ENCODE assay signal across 19 cellular contexts in genomic region chr1:11046625-11047365, GRCh38. TPM values are rescaled to one million over a fixed set of nuclear protein-coding genes. Genes with fewer than 3 reads are reported as not detected.
A peak's percentile ranks its signal among the peaks of the same experiment; 100 is the strongest.
DNase-seq lines count a peak whose midpoint lies in the region; ATAC-seq and TF ChIP-seq lines count a peak whose summit lies in the region.
"Had no signal": no experiment of that assay in that cellular context is flagged by ENCODE, and none has a peak within 500 bp of the region (broad histone marks: within the 10 kb centered on the region; RNA-seq: fewer than 3 reads in every experiment).

MASP2 (minus strand) TSS chr1:11047239; CDS start chr1:11047207, 32 bp downstream.

- intact Hi-C loops in IMR-90 (cut with micrococcal nuclease) (no loop called here), sciatic nerve (cut with DNase I) (no loop called here)

- H2BK120ac ChIP-seq in IMR-90 (ENCODE audit: low read depth, low read length), result no peak within 1 kb of the TSS

- no peaks in the 10 kb centered on the region for H3K79me2 ChIP-seq in SK-N-SH (ENCODE audit: insufficient read depth)

- POLR2A ChIA-PET in SK-N-SH (lab: Yijun Ruan, JAX), result no interaction called here
- POLR2A ChIA-PET in IMR-90 (lab: Charles Lee; ENCODE audit: unreplicated experiment), result no interaction called here

- H3K4me2 ChIP-seq in SK-N-SH, result no peak within 1 kb of the TSS
- H3K4me2 ChIP-seq in IMR-90 (ENCODE audit: low read depth, low read length), result no peak within 1 kb of the TSS

- no peak within 1 kb of the TSS for H2BK15ac ChIP-seq in IMR-90 (ENCODE audit: low read depth, low read length)

- H2BK20ac ChIP-seq in IMR-90 (ENCODE audit: low read depth, low read length), result no peak within 1 kb of the TSS

- TF ChIP-seq EP300 in SK-N-SH (IDR thresholded peaks at IDR 0.05; ENCODE audit: borderline replicate concordance in 1 of 2, low read depth in 1 of 2, low read length in 1 of 2), result no peak

- H3K79me1 ChIP-seq in IMR-90 (ENCODE audit: low read depth in 1 of 2, low read length in 2 of 2), result no peaks in the 10 kb centered on the region

- no peak within 1 kb of the TSS for H3K4ac ChIP-seq in IMR-90 (ENCODE audit: low read depth, low read length)

- H2AK5ac ChIP-seq in IMR-90 (ENCODE audit: low read depth, low read length), result no peak within 1 kb of the TSS

- no peaks in the 10 kb centered on the region for H3F3A ChIP-seq in SK-N-SH (replicated peaks; ENCODE audit: insufficient read depth)

- no peak within 1 kb of the TSS for H3K4me3 ChIP-seq in SK-N-SH (ENCODE audit: low read depth in 2 of 2, low read length in 1 of 2)
- H3K4me3 ChIP-seq in IMR-90 (ENCODE audit: insufficient read depth, low read depth, low read length), result no peak within 1 kb of the TSS

- H3K27ac ChIP-seq in SK-N-SH (ENCODE audit: low read depth in 2 of 2, low read length in 1 of 2) (no peak within 1 kb of the TSS), IMR-90 (ENCODE audit: insufficient read depth, low read length) (no peak within 1 kb of the TSS)
- H3K27ac ChIP-seq: 22Rv1, C4-2B had no signal

- TF ChIP-seq POLR2A in IMR-90 (IDR thresholded peaks at IDR 0.05; ENCODE audit: low read depth, low read length), result no peak

- peak; percentile 28 for DNase-seq in SK-N-SH
- DNase-seq in IMR-90, result no peak
- peak; percentile 93 for DNase-seq in left lobe of liver (ENCODE audit: low spot score)
- peak; percentile 52 for DNase-seq in sciatic nerve (ENCODE audit: low spot score)
- DNase-seq in NCI-H446 (lab: John Stamatoyannopoulos, UW), result no peak
- no peak for DNase-seq in putamen (ENCODE audit: low spot score)
- DNase-seq: AML-193, DMS79 treated with DMSO at 0.1 percent for 48 hours, HFFc6, KG1, NCI-H1694 treated with DMSO at 0.1 percent for 48 hours, NCI-H510A treated with DMSO at 0.1 percent for 48 hours, NCI-H774, OCI-M1 had no signal

- H3K9me3 ChIP-seq in SK-N-SH, result no peaks in the 10 kb centered on the region
- H3K9me3 ChIP-seq in IMR-90 (ENCODE audit: control insufficient read depth, insufficient read depth, low read length), result no peaks in the 10 kb centered on the region

- no peaks in the 10 kb centered on the region for H3K9me2 ChIP-seq in SK-N-SH

- CTCF ChIA-PET in SK-N-SH (lab: Yijun Ruan, JAX) (interaction anchor here (10.0 kb wide), 1 partner anchor 9 kb away, joined by 118 read pairs; no protein-coding TSS in a partner anchor), IMR-90 (lab: Yijun Ruan, JAX) (interaction anchor here (0.8 to 1.6 kb wide), 2 partner anchors 9 kb away, joined by 3 to 5 read pairs; no protein-coding TSS in a partner anchor)

- no peak within 1 kb of the TSS for H4K91ac ChIP-seq in IMR-90 (ENCODE audit: insufficient read depth, low read depth, low read length)

- no peak within 1 kb of the TSS for H3K23ac ChIP-seq in IMR-90 (ENCODE audit: low read depth, low read length)

- no peaks in the 10 kb centered on the region for H3K36me3 ChIP-seq in SK-N-SH (replicated peaks in 1 of 2; ENCODE audit: control insufficient read depth in 1 of 2, insufficient read depth in 2 of 2, low read length in 1 of 2)
- H3K36me3 ChIP-seq in IMR-90 (ENCODE audit: control insufficient read depth, insufficient read depth, low read length), result no peaks in the 10 kb centered on the region

- H3K14ac ChIP-seq in IMR-90 (replicated peaks; ENCODE audit: low read depth, low read length), result no peak within 1 kb of the TSS

- H3K4me1 ChIP-seq in SK-N-SH (ENCODE audit: control insufficient read depth in 1 of 2, insufficient read depth in 2 of 2, low read depth in 1 of 2, low read length in 1 of 2) (no peaks in the 10 kb centered on the region; a peak in 1 of 4 replicates), IMR-90 (ENCODE audit: control insufficient read depth, insufficient read depth, low read length) (no peaks in the 10 kb centered on the region)

- 90% methylated on average over 9 of the region's 28 CpGs for WGBS in SK-N-SH (ENCODE audit: low lambda C conversion rate)
- WGBS in IMR-90 (ENCODE audit: extremely low coverage in 2 of 2, insufficient read length in 1 of 2), 2 experiments, result 97% methylated on average over 6 of the region's 28 CpGs; no CpG with 5 or more reads in 1 of the 2 experiments

- no peak within 1 kb of the TSS for H3K18ac ChIP-seq in IMR-90 (ENCODE audit: low read depth, low read length)

- no peaks in the 10 kb centered on the region for H4K20me1 ChIP-seq in SK-N-SH (ENCODE audit: insufficient read depth)
- no peaks in the 10 kb centered on the region for H4K20me1 ChIP-seq in IMR-90 (ENCODE audit: insufficient read depth, low read length)

- in situ Hi-C loops in IMR-90 (cut with MboI; ENCODE audit: low sequenced_read_pairs), result no loop called here

- no peaks in the 10 kb centered on the region for H3K9me1 ChIP-seq in IMR-90 (ENCODE audit: insufficient read depth, low read length)

- TF ChIP-seq CTCF in SK-N-SH (IDR thresholded peaks at IDR 0.05), result no peak
- no peak for TF ChIP-seq CTCF in IMR-90 (conservative IDR thresholded peaks at IDR 0.05; ENCODE audit: low read depth, low read length)

- no peak within 1 kb of the TSS for H3K56ac ChIP-seq in IMR-90 (ENCODE audit: extremely low read depth, insufficient read depth, low read length)

- H3K9ac ChIP-seq in SK-N-SH (no peak within 1 kb of the TSS), IMR-90 (ENCODE audit: low read depth, low read length) (no peak within 1 kb of the TSS)

- H3K27me3 ChIP-seq in SK-N-SH (ENCODE audit: insufficient read depth) (no peaks in the 10 kb centered on the region), IMR-90 (ENCODE audit: control insufficient read depth, insufficient read depth, low read length) (no peaks in the 10 kb centered on the region; the same call in 1 of the 2 replicates)

- H2BK5ac ChIP-seq in IMR-90 (ENCODE audit: low read depth, low read length, poor library complexity, severe bottlenecking), result no peak within 1 kb of the TSS

- dilution Hi-C loops in IMR-90 (cut with HindIII; ENCODE audit: low sequenced_read_pairs, unreplicated experiment), result no loop called here

- no peak for ATAC-seq in SK-N-SH treated with all-trans-retinoic acid at 6 μM for 48 hours
- ATAC-seq in IMR-90 (ENCODE audit: low read depth), result no peak
- peak; percentile 86 for ATAC-seq in left lobe of liver
- peak; percentile 33 for ATAC-seq in sciatic nerve
- no peak for ATAC-seq in GM18861 (IDR thresholded peaks at IDR 0.05; ENCODE audit: unreplicated experiment)

- no peak for TF ChIP-seq RAD21 in SK-N-SH (IDR thresholded peaks at IDR 0.05; ENCODE audit: low read length)
- TF ChIP-seq RAD21 in IMR-90 (IDR thresholded peaks at IDR 0.05; ENCODE audit: low read length), result no peak

- H2AK9ac ChIP-seq in IMR-90 (replicated peaks; ENCODE audit: low read depth, low read length, poor library complexity), result no peak within 1 kb of the TSS

- no TSS peak for BruUV-seq in IMR-90 (replicated peaks; lab: Mats Ljungman, UMichigan)

- H4K5ac ChIP-seq in IMR-90 (ENCODE audit: low read depth, low read length), result no peak within 1 kb of the TSS

- no peak within 1 kb of the TSS for H2AFZ ChIP-seq in SK-N-SH (ENCODE audit: low read depth)
- H2AFZ ChIP-seq in IMR-90 (replicated peaks; ENCODE audit: low read length, poor library complexity), result peak within 1 kb of the TSS; percentile 33

- no peak within 1 kb of the TSS for H4K8ac ChIP-seq in IMR-90 (ENCODE audit: low read depth in 2 of 2, low read length in 2 of 2)

TF ChIP-seq in SK-N-SH, 30 proteins besides CTCF, POLR2A, EP300 and RAD21 (continues in another document):
- TF ChIP-seq FOXJ3 (CRISPR knock-in tag; IDR thresholded peaks at IDR 0.05) (no peak), NFIC (IDR thresholded peaks at IDR 0.05; ENCODE audit: borderline replicate concordance) (no peak), FOXM1 (IDR thresholded peaks at IDR 0.05; ENCODE audit: low read depth) (no peak), RFX5 (IDR thresholded peaks at IDR 0.05; ENCODE audit: low read length) (no peak), MEF2A (IDR thresholded peaks at IDR 0.05; ENCODE audit: borderline replicate concordance, low read depth) (no peak), EZH2phosphoT487 (IDR thresholded peaks at IDR 0.05; ENCODE audit: borderline replicate concordance, low read depth) (no peak)

TF ChIP-seq in SK-N-SH treated with all-trans-retinoic acid at 6 μM for 48 hours, 23 proteins besides CTCF, POLR2A, EP300 and RAD21 (continues in another document):
- no peak for TF ChIP-seq ISL1 (CRISPR knock-in tag; IDR thresholded peaks at IDR 0.05)
- TF ChIP-seq ESRRG (CRISPR knock-in tag; IDR thresholded peaks at IDR 0.05), result no peak

TF ChIP-seq in IMR-90, 13 proteins besides CTCF, POLR2A, EP300 and RAD21 (continues in another document):
- TF ChIP-seq CHD1 (IDR thresholded peaks at IDR 0.05; ENCODE audit: low read depth, low read length) (no peak), FOS (IDR thresholded peaks at IDR 0.05; ENCODE audit: low read depth, low read length) (no peak), BHLHE40 (IDR thresholded peaks at IDR 0.05; ENCODE audit: low read depth, low read length) (no peak), MAFK (IDR thresholded peaks at IDR 0.05; ENCODE audit: low read depth, low read length) (no peak), NFE2L2 (IDR thresholded peaks at IDR 0.05; ENCODE audit: low read depth, low read length) (no peak), SMC3 (IDR thresholded peaks at IDR 0.05; ENCODE audit: low read depth, low read length) (no peak), MAZ (IDR thresholded peaks at IDR 0.05; ENCODE audit: borderline replicate concordance, low read depth, low read length) (no peak), ELK1 (IDR thresholded peaks at IDR 0.05; ENCODE audit: borderline replicate concordance, low read depth, low read length) (no peak), CEBPB (IDR thresholded peaks at IDR 0.05; ENCODE audit: low read depth, low read length) (no peak)

RNA-seq across cellular contexts. Expression of gene MASP2, which starts in this region (rescaled TPM):
- polyA plus RNA-seq in SK-N-SH (2012; rRNA removed) (not detected in 2 replicates), IMR-90 (2012; rRNA removed) (0.03 and 0.04 TPM in 2 replicates)
- polyA plus RNA-seq in SK-N-SH (2012; cell fraction: cytosol; rRNA removed), result not detected in 2 replicates
- 0.05 and 0.21 TPM in 2 replicates for polyA plus RNA-seq in SK-N-SH (2012; cell fraction: nucleus; rRNA removed)
- total RNA-seq in IMR-90 (2012; rRNA removed) (not detected in 2 replicates), left lobe of liver (206 TPM), sciatic nerve (not detected)
- polyA plus RNA-seq in IMR-90 (2012; cell fraction: cytosol; rRNA removed), result 0.01 TPM in 1 of 2 replicates, not detected in the other
- 0.13 and 0.34 TPM in 2 replicates for polyA plus RNA-seq in IMR-90 (2012; cell fraction: nucleus; rRNA removed; ENCODE audit: low replicate concordance)
- total RNA-seq: RPMI7951 had no signal

Comparison
In these comparisons a context has a peak if more than half of its experiments do, and no peak if none do; other contexts are left out.
1. RNA of gene MASP2 (total RNA-seq): 206 TPM in left lobe of liver (single experiment); not detected in sciatic nerve (single experiment) and not detected in IMR-90; every median in the first group is over 100 times any median in the second.
2. Peak in DNase-seq in SK-N-SH; RNA of the gene not detected or under 1 TPM.
3. Peak in DNase-seq and ATAC-seq in sciatic nerve; RNA of the gene not detected or under 1 TPM.